ENCODE assay signal across 25 cellular contexts in genomic region chr4:88927420-88927819, GRCh38.
"Had no signal": no experiment of that assay in that cellular context is flagged by ENCODE, and none has a peak within 500 bp of the region (broad histone marks: within the 10 kb centered on the region; RNA-seq: fewer than 3 reads in every experiment).

No MANE protein-coding gene starts in this region.

- H3K4me1 ChIP-seq: esophagus squamous epithelium, lower lobe of right lung, psoas muscle, sigmoid colon, spleen, tibial nerve, upper lobe of left lung had no signal

- ATAC-seq: effector memory CD8-positive, alpha-beta T cell; left ventricle myocardium superior; lower lobe of right lung; natural killer cell; psoas muscle; right cardiac atrium; stimulated activated memory B cell treated with anti-CD40 and anti-IgM and Interleukin-4, amounts not matched to agents 10 μg/mL and 1 μg/mL and 100 μg/mL, for 72 hours; stimulated activated naive CD8-positive, alpha-beta T cell treated with anti-CD3 and anti-CD28 coated beads, Interleukin-15, Interleukin-2, amounts not matched to agents 100 U/mL and 50 U/mL, for 24 hours had no signal

- H3K36me3 ChIP-seq: esophagus squamous epithelium, lower lobe of right lung, ovary, sigmoid colon, spleen, thoracic aorta, upper lobe of left lung had no signal

- H3K27me3 ChIP-seq: esophagus squamous epithelium, ovary, sigmoid colon, spleen, tibial nerve, upper lobe of left lung had no signal

- FAIRE-seq: endometrium, keratinocyte, urothelium cell line had no signal

- H3K4me3 ChIP-seq: esophagus squamous epithelium, lower lobe of right lung, ovary, psoas muscle, sigmoid colon, spleen, thoracic aorta, tibial nerve, upper lobe of left lung had no signal

- H3K27ac ChIP-seq: esophagus squamous epithelium, lower lobe of right lung, ovary, psoas muscle, sigmoid colon, spleen, thoracic aorta, tibial nerve, upper lobe of left lung had no signal

- H3K4me3 Mint-ChIP-seq: effector memory CD8-positive, alpha-beta T cell; natural killer cell; stimulated activated memory B cell treated with anti-CD40 and anti-IgM and Interleukin-4, amounts not matched to agents 10 μg/mL and 1 μg/mL and 100 μg/mL, for 72 hours had no signal

- H3K36me3 Mint-ChIP-seq: natural killer cell; stimulated activated memory B cell treated with anti-CD40 and anti-IgM and Interleukin-4, amounts not matched to agents 10 μg/mL and 1 μg/mL and 100 μg/mL, for 72 hours had no signal

- H3K27ac Mint-ChIP-seq: effector memory CD8-positive, alpha-beta T cell; natural killer cell; stimulated activated memory B cell treated with anti-CD40 and anti-IgM and Interleukin-4, amounts not matched to agents 10 μg/mL and 1 μg/mL and 100 μg/mL, for 72 hours had no signal

- DNase-seq: cortex of kidney; effector memory CD8-positive, alpha-beta T cell; erythroblast; esophagus squamous epithelium; foreskin melanocyte; head of caudate nucleus; left ventricle myocardium superior; lower lobe of right lung; natural killer cell; occipital lobe; ovary; posterior cingulate gyrus; psoas muscle; right cardiac atrium; sigmoid colon; spleen; stimulated activated CD4-positive, alpha-beta T cell treated with anti-CD3 and anti-CD28 coated beads, Interleukin-4, amount 100 ng/mL, for 4 hours; stimulated activated naive CD8-positive, alpha-beta T cell treated with anti-CD3 and anti-CD28 coated beads, Interleukin-15, Interleukin-2, amounts not matched to agents 100 U/mL and 50 U/mL, for 24 hours; upper lobe of left lung had no signal

- H3K9me3 ChIP-seq: esophagus squamous epithelium, lower lobe of right lung, ovary, psoas muscle, sigmoid colon, spleen, thoracic aorta, upper lobe of left lung had no signal

- H3K9me3 Mint-ChIP-seq: effector memory CD8-positive, alpha-beta T cell; natural killer cell; stimulated activated memory B cell treated with anti-CD40 and anti-IgM and Interleukin-4, amounts not matched to agents 10 μg/mL and 1 μg/mL and 100 μg/mL, for 72 hours had no signal
